7 cellular contexts compared by ENCODE assay signal in the genomic region with DNA sequence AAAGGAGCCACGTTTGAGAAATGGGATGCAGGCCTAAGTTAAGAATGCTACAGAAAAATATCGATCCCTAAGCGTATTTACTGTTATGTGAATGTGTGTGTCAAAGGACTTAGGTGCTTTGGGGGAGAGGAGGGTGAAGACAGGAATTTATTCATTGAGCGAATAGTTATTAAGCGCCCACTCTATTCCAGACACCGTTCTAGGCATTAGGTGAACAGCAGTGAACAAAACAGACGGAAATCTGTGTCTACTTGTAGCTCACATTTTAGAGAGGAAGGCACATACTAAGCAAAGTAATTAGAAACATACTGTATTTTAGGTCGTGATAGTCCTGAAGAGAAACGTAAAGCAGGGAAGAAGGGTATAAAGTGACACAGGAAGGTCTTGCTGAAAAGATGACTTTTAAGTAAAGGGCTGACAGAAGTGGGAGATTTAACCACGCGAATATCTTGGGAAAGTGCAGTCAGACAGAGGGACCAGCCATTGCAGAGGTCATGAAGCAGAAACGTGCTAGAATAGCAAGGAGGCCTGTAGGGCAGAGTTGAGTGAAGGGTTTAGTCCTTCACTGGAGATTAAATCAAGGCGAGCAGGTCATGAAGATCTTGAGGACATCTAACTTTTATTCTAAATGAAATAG. TPM values are rescaled to one million over a fixed set of nuclear protein-coding genes. Genes with fewer than 3 reads are reported as not detected.
DNase-seq lines count a peak whose midpoint lies in the region; ATAC-seq and TF ChIP-seq lines count a peak whose summit lies in the region.

No MANE protein-coding gene starts in this region.

- H2BK5ac ChIP-seq in trophoblast cell (ENCODE audit: low read depth, low read length, poor library complexity) = no peak overlapping the region

- H2BK120ac ChIP-seq in trophoblast cell (ENCODE audit: insufficient read depth, low read length, poor library complexity) = peak overlapping the region; percentile 33

- peaks cover 17% of the 10 kb centered on the region for H3K4me1 Mint-ChIP-seq in CD14-positive monocyte

- no peak overlapping the region for H2BK12ac ChIP-seq in trophoblast cell (ENCODE audit: low read length)

- H3K9ac ChIP-seq in Karpas-422 (ENCODE audit: low read length) (peak overlapping the region; percentile 91), trophoblast cell (ENCODE audit: low read length) (peak overlapping the region; percentile 99)

- H3K4me2 ChIP-seq in Karpas-422 (ENCODE audit: low read depth, low read length, poor library complexity, severe bottlenecking) (peak overlapping the region; percentile 90), trophoblast cell (ENCODE audit: low read length) (peak overlapping the region; percentile 98)

- DNase-seq in Karpas-422 (peak; percentile 60), trophoblast cell (no peak), G401 (ENCODE audit: low spot score) (no peak), CD14-positive monocyte (ENCODE audit: low spot score) (no peak)
- no peak for DNase-seq in effector memory CD4-positive, alpha-beta T cell

- peaks cover 12% of the 10 kb centered on the region for H3K79me1 ChIP-seq in trophoblast cell (ENCODE audit: low read length)

- H3K27ac ChIP-seq in Karpas-422 (ENCODE audit: low read length) = peak overlapping the region; percentile 77; the same call in 1 of the 2 replicates
- peak overlapping the region; percentile 96 for H3K27ac ChIP-seq in effector memory CD4-positive, alpha-beta T cell (ENCODE audit: insufficient read depth, low read length, poor library complexity, severe bottlenecking)
- H3K27ac ChIP-seq in trophoblast cell (ENCODE audit: low read depth, low read length) = peak overlapping the region; percentile 87

- H3K36me3 ChIP-seq in Karpas-422 (ENCODE audit: insufficient read depth, low read length) = peaks cover 27% of the 10 kb centered on the region
- no peaks in the 10 kb centered on the region for H3K36me3 ChIP-seq in effector memory CD4-positive, alpha-beta T cell (ENCODE audit: control insufficient read depth, insufficient read depth, low read length)
- H3K36me3 ChIP-seq in trophoblast cell (ENCODE audit: control insufficient read depth in 1 of 2, insufficient read depth in 2 of 2, low read length in 2 of 2) = peaks cover 4 to 6% of the 10 kb centered on the region in 2 experiments

- peak overlapping the region; percentile 87 for H4K91ac ChIP-seq in trophoblast cell (ENCODE audit: low read depth, low read length)

- no CpG with 5 or more reads among the region's 13 CpGs for WGBS in trophoblast cell (ENCODE audit: extremely low coverage, insufficient coverage, insufficient read length)

- ATAC-seq in GM21390 (IDR thresholded peaks at IDR 0.05; ENCODE audit: unreplicated experiment) (peak; percentile 5), GM18517 (IDR thresholded peaks at IDR 0.05; ENCODE audit: unreplicated experiment) (no peak)

- no peaks in the 10 kb centered on the region for H3K9me3 ChIP-seq in Karpas-422 (ENCODE audit: low read length)
- no peaks in the 10 kb centered on the region for H3K9me3 ChIP-seq in effector memory CD4-positive, alpha-beta T cell (ENCODE audit: control insufficient read depth, low read length)
- peaks cover 5% of the 10 kb centered on the region for H3K9me3 ChIP-seq in trophoblast cell (ENCODE audit: insufficient read depth, low read depth, low read length)

- H3K27me3 Mint-ChIP-seq in CD14-positive monocyte (ENCODE audit: low read depth in 3 of 3) = no peaks in the 10 kb centered on the region

- H3K4me1 ChIP-seq in Karpas-422 (ENCODE audit: low read length) = peaks cover 51% of the 10 kb centered on the region
- H3K4me1 ChIP-seq in effector memory CD4-positive, alpha-beta T cell (ENCODE audit: control insufficient read depth, insufficient read depth, low read length, poor library complexity, severe bottlenecking) = peaks cover 23% of the 10 kb centered on the region
- H3K4me1 ChIP-seq in trophoblast cell (ENCODE audit: control insufficient read depth in 1 of 2, insufficient read depth in 2 of 2, low read length in 2 of 2) = peaks cover 0 to 2% of the 10 kb centered on the region in 2 experiments

- H3K27me3 ChIP-seq in Karpas-422 (ENCODE audit: low read length) (no peaks in the 10 kb centered on the region), trophoblast cell (ENCODE audit: insufficient read depth, low read length) (no peaks in the 10 kb centered on the region)
- H3K27me3 ChIP-seq in effector memory CD4-positive, alpha-beta T cell (replicated peaks; ENCODE audit: control insufficient read depth, insufficient read depth, low read length, poor library complexity, severe bottlenecking) = no peaks in the 10 kb centered on the region

- peak overlapping the region; percentile 85 for H4K12ac ChIP-seq in trophoblast cell (ENCODE audit: low read depth, low read length)

- no peaks in the 10 kb centered on the region; the same call in 1 of the 2 replicates for H4K20me1 ChIP-seq in Karpas-422 (ENCODE audit: insufficient read depth, low read depth, low read length)

- in situ Hi-C loops in G401 (cut with HindIII; ENCODE audit: low sequenced_read_pairs) = no loop called here

- H3K4me3 Mint-ChIP-seq in CD14-positive monocyte = no peak overlapping the region

- H3K36me3 Mint-ChIP-seq in CD14-positive monocyte = peaks cover 13 to 15% of the 10 kb centered on the region in 2 donors

- H3K4me3 ChIP-seq in Karpas-422 (ENCODE audit: low read length) = peak overlapping the region; percentile 95
- peak overlapping the region; percentile 65 for H3K4me3 ChIP-seq in effector memory CD4-positive, alpha-beta T cell (ENCODE audit: insufficient read depth, low read depth, low read length, poor library complexity, severe bottlenecking)
- peak overlapping the region; percentile 92 for H3K4me3 ChIP-seq in trophoblast cell (ENCODE audit: low read depth, low read length)

- peak overlapping the region; percentile 70 for H3K18ac ChIP-seq in trophoblast cell (ENCODE audit: low read length)

- no peak for TF ChIP-seq CTCF in CD14-positive monocyte (IDR thresholded peaks at IDR 0.05)

- H2AFZ ChIP-seq in Karpas-422 (ENCODE audit: low read length) (peak overlapping the region; percentile 44), trophoblast cell (ENCODE audit: insufficient read depth, low read length, poor library complexity) (peak overlapping the region; percentile 72)

- peak overlapping the region; percentile 78 for H3K14ac ChIP-seq in trophoblast cell (ENCODE audit: low read length)

- H3K27ac Mint-ChIP-seq in CD14-positive monocyte = no peak overlapping the region

- no peaks in the 10 kb centered on the region for H3K9me2 ChIP-seq in Karpas-422 (replicated peaks; ENCODE audit: insufficient read depth, low read length)

- peaks cover 0 to 9% (median 3%) of the 10 kb centered on the region in 7 donors for H3K9me3 Mint-ChIP-seq in CD14-positive monocyte

- H4K8ac ChIP-seq in trophoblast cell (ENCODE audit: low read depth, low read length) = peak overlapping the region; percentile 93

- H3K79me2 ChIP-seq in Karpas-422 (ENCODE audit: low read length) (peaks cover 90% of the 10 kb centered on the region), trophoblast cell (ENCODE audit: control insufficient read depth, insufficient read depth, low read length, poor library complexity) (peaks cover 5% of the 10 kb centered on the region)

- no peak overlapping the region for H2AK5ac ChIP-seq in trophoblast cell (ENCODE audit: low read length)

- intact Hi-C loops in CD14-positive monocyte (cut with micrococcal nuclease) = no loop called here

- peak overlapping the region; percentile 31 for H3K4ac ChIP-seq in trophoblast cell (ENCODE audit: low read depth, low read length)

- no peak overlapping the region for H3K23ac ChIP-seq in trophoblast cell (ENCODE audit: low read length)

RNA-seq across cellular contexts. Expression of a gene that starts 0.5 kb away (rescaled TPM):
- 26.7 and 38.7 TPM in 2 replicates for total RNA-seq in Karpas-422 (2014; rRNA removed; shearing (Covaris generic); ENCODE audit: low replicate concordance)
- 46.6 and 48.6 TPM in 2 replicates for polyA plus RNA-seq in trophoblast cell (2013)
- total RNA-seq in G401 (2014; rRNA removed; shearing (Covaris generic)) = 24.6 and 31.9 TPM in 2 replicates
- polyA plus RNA-seq in CD14-positive monocyte = 10 to 100 TPM; 56.1 to 65.6 TPM

RNA-seq across cellular contexts. Expression of a gene that starts 0.9 kb away (rescaled TPM):
- total RNA-seq in Karpas-422 (2014; rRNA removed; shearing (Covaris generic); ENCODE audit: low replicate concordance) = 46.8 and 86.1 TPM in 2 replicates
- polyA plus RNA-seq in trophoblast cell (2013) = 11.6 and 12.4 TPM in 2 replicates
- 19.0 and 29.5 TPM in 2 replicates for total RNA-seq in G401 (2014; rRNA removed; shearing (Covaris generic))
- 10 to 100 TPM; 12.5 to 14.0 TPM for polyA plus RNA-seq in CD14-positive monocyte

RNA-seq across cellular contexts. Expression of a gene that starts 51.7 kb away (rescaled TPM):
- not detected in 2 replicates for total RNA-seq in Karpas-422 (2014; rRNA removed; shearing (Covaris generic); ENCODE audit: low replicate concordance)
- polyA plus RNA-seq in trophoblast cell (2013) = not detected in 2 replicates
- not detected in 2 replicates for total RNA-seq in G401 (2014; rRNA removed; shearing (Covaris generic))
- not detected for polyA plus RNA-seq in CD14-positive monocyte
